In the genomic region with DNA sequence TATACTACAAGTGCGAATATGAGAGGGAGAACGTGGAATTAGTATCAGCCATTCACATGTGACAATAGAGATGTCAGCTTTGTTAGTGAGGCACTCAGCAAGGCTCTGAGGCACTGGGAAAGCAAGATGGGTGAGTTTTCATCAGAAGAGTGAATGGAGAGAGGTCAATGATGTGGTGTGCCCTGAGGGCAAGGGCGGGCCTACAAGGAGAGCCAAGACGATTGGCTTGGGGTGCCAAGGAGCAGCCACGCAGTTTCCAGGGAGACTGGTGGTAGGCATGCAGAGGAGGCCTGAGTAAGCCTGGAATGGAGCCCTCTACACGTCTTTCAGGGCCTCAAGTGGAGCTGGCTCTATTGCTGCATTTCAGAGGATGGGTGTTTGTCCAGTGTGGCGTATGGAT, we compare ENCODE assay signal across 23 cellular contexts. TPM values are rescaled to one million over a fixed set of nuclear protein-coding genes. Genes with fewer than 3 reads are reported as not detected.
DNase-seq lines count a peak whose midpoint lies in the region; ATAC-seq and TF ChIP-seq lines count a peak whose summit lies in the region.
"Had no signal": no experiment of that assay in that cellular context is flagged by ENCODE, and none has a peak within 500 bp of the region (broad histone marks: within the 10 kb centered on the region; RNA-seq: fewer than 3 reads in every experiment).

No MANE protein-coding gene starts in this region.

- 83% methylated on average over 7 of the region's 7 CpGs for WGBS in prostate gland

- no peak for TF ChIP-seq CTCF in RWPE1 (conservative IDR thresholded peaks at IDR 0.05; ENCODE audit: low read depth)
- TF ChIP-seq CTCF in osteoblast (IDR thresholded peaks at IDR 0.05; ENCODE audit: extremely low read depth, low read depth, low read length), result no peak
- no peak for TF ChIP-seq CTCF in prostate gland (IDR thresholded peaks at IDR 0.05)

- CTCF ChIA-PET in RWPE1 (lab: Yijun Ruan, JAX), result interaction anchor here (0.7 to 0.9 kb wide), 3 partner anchors 13 to 831 kb away, joined by 3 to 5 read pairs (median 3); no protein-coding TSS in a partner anchor

- H3K9me3 ChIP-seq in osteoblast (ENCODE audit: low read depth, low read length), result no peaks in the 10 kb centered on the region
- H3K9me3 ChIP-seq in prostate gland, result no peaks in the 10 kb centered on the region
- H3K9me3 ChIP-seq: BE2C had no signal

- ATAC-seq in esophagus mucosa (peak; percentile 95), GM21529 (IDR thresholded peaks at IDR 0.05; ENCODE audit: unreplicated experiment) (no peak)
- ATAC-seq: K562 had no signal

- intact Hi-C loops in prostate gland (cut with DNase I), result no loop called here

- H3K27ac ChIP-seq in RWPE1 (no peak overlapping the region), osteoblast (ENCODE audit: low read depth, low read length) (no peak overlapping the region), prostate gland (no peak overlapping the region)
- H3K27ac ChIP-seq: GM23248, SK-N-MC had no signal

- H3K79me2 ChIP-seq in osteoblast (ENCODE audit: insufficient read depth, low read length), result no peaks in the 10 kb centered on the region

- H3K4me3 ChIP-seq in osteoblast (ENCODE audit: insufficient read depth, low read length) (no peak overlapping the region), prostate gland (no peak overlapping the region)
- H3K4me3 ChIP-seq: GM23248, K562, SK-N-MC had no signal

- no peak for TF ChIP-seq POLR2A in prostate gland (IDR thresholded peaks at IDR 0.05)

- POLR2A ChIA-PET in RWPE1 (lab: Yijun Ruan, JAX; ENCODE audit: low non-redundant PET), result no interaction called here

- H2AFZ ChIP-seq in osteoblast (ENCODE audit: low read length), result peak overlapping the region; percentile 41
- H2AFZ ChIP-seq: GM23248 had no signal

- H3K36me3 ChIP-seq in osteoblast (ENCODE audit: insufficient read depth, low read length), result no peaks in the 10 kb centered on the region
- H3K36me3 ChIP-seq in prostate gland, result no peaks in the 10 kb centered on the region
- H3K36me3 ChIP-seq: BE2C had no signal

- H3K4me1 ChIP-seq in osteoblast (ENCODE audit: insufficient read depth, low read length) (peaks cover 10% of the 10 kb centered on the region), prostate gland (replicated peaks) (no peaks in the 10 kb centered on the region)
- H3K4me1 ChIP-seq: BE2C had no signal

- H3K4me2 ChIP-seq in osteoblast (ENCODE audit: insufficient read depth, low read length), result no peak overlapping the region

- DNase-seq in M059J (ENCODE audit: low read depth) (peak; percentile 27), RWPE1 (ENCODE audit: low spot score) (peak; percentile 39), osteoblast (ENCODE audit: insufficient read length, low spot score, missing footprints) (no peak), prostate gland (ENCODE audit: low spot score) (no peak), NOMO-1 treated with DMSO at 0.1 percent for 48 hours (lab: John Stamatoyannopoulos, UW; ENCODE audit: unreplicated experiment) (no peak)
- DNase-seq: BE2C, DMS79, GM23248, H9, HFFc6, NCI-H1092, NCI-H1436 treated with DMSO at 0.1 percent for 48 hours, NCI-H1930, NCI-H345, NCI-H524, NCI-H82, OCI-M1, SHP77 treated with DMSO at 0.1 percent for 48 hours, SW 1271 had no signal

- H3K27me3 ChIP-seq in osteoblast (ENCODE audit: insufficient read depth, low read length) (no peaks in the 10 kb centered on the region), prostate gland (replicated peaks; ENCODE audit: insufficient read depth) (no peaks in the 10 kb centered on the region)
- H3K27me3 ChIP-seq: BE2C had no signal

- H4K20me1 ChIP-seq in osteoblast (ENCODE audit: insufficient read depth, low read length), result no peaks in the 10 kb centered on the region

RNA-seq across cellular contexts. Expression of a gene that starts 24.7 kb away (rescaled TPM):
- 449 and 524 TPM in 2 replicates for total RNA-seq in M059J (2014; rRNA removed; shearing (Covaris generic))
- total RNA-seq in esophagus mucosa (764 TPM), osteoblast (207 and 218 TPM in 2 replicates), prostate gland (100 to 1,000 TPM; 363 to 598 TPM)

RNA-seq across cellular contexts. Expression of a gene that starts 42.5 kb away (rescaled TPM):
- total RNA-seq in M059J (2014; rRNA removed; shearing (Covaris generic)), result 9.8 and 17.9 TPM in 2 replicates
- total RNA-seq in esophagus mucosa (12.9 TPM), osteoblast (25.3 and 36.2 TPM in 2 replicates), prostate gland (10 to 100 TPM; 36.5 to 43.1 TPM)

RNA-seq across cellular contexts. Expression of a gene that starts 42.6 kb away (rescaled TPM):
- 16.6 and 19.5 TPM in 2 replicates for total RNA-seq in M059J (2014; rRNA removed; shearing (Covaris generic))
- total RNA-seq in esophagus mucosa, result 16.9 TPM
- total RNA-seq in osteoblast, result 20.6 and 24.2 TPM in 2 replicates
- 10 to 100 TPM; 11.3 to 31.9 TPM for total RNA-seq in prostate gland

Comparison
In these comparisons a context has a peak if more than half of its experiments do, and no peak if none do; other contexts are left out.
1. DNase-seq: peak in M059J (single experiment) and RWPE1 (single experiment); none in osteoblast (single experiment), prostate gland (single experiment) and NOMO-1 treated with DMSO at 0.1 percent for 48 hours (single experiment).